Comparison of ENCODE assay signal across 25 cellular contexts in genomic region chrX:45992402-45993123, GRCh38.
"Had no signal": no experiment of that assay in that cellular context is flagged by ENCODE, and none has a peak within 500 bp of the region (broad histone marks: within the 10 kb centered on the region; RNA-seq: fewer than 3 reads in every experiment).

No MANE protein-coding gene starts in this region.

- H3K27me3 Mint-ChIP-seq: memory B cell had no signal

- H3K27ac ChIP-seq: coronary artery, esophagus muscularis mucosa, heart right ventricle, lower lobe of right lung, ovary, right lobe of liver, thoracic aorta, tibial nerve, upper lobe of left lung had no signal

- H3K36me3 Mint-ChIP-seq: memory B cell, natural killer cell had no signal

- H3K4me1 Mint-ChIP-seq: memory B cell; natural killer cell; stimulated activated naive B cell treated with anti-CD40 and anti-IgM and Interleukin-4, amounts not matched to agents 10 μg/mL and 1 μg/mL and 100 μg/mL, for 72 hours had no signal

- H3K27me3 ChIP-seq: ovary, right lobe of liver, tibial nerve, upper lobe of left lung had no signal

- ATAC-seq: heart right ventricle; left ventricle myocardium superior; lower lobe of right lung; natural killer cell; right lobe of liver; stimulated activated naive B cell treated with anti-CD40 and anti-IgM and Interleukin-4, amounts not matched to agents 10 μg/mL and 1 μg/mL and 100 μg/mL, for 72 hours had no signal

- H3K4me3 ChIP-seq: coronary artery, esophagus muscularis mucosa, heart right ventricle, lower lobe of right lung, ovary, right lobe of liver, thoracic aorta, tibial nerve, upper lobe of left lung had no signal

- H3K4me1 ChIP-seq: esophagus muscularis mucosa, heart right ventricle, lower lobe of right lung, right lobe of liver, tibial nerve, upper lobe of left lung had no signal

- DNase-seq: effector CD4-positive, alpha-beta T cell; foreskin melanocyte; glutamatergic neuron; heart right ventricle; hippocampal formation; islet precursor cell; left ventricle myocardium superior; lower lobe of right lung; natural killer cell; occipital lobe; ovary; posterior cingulate gyrus; right lobe of liver; small intestine; stimulated activated CD4-positive, alpha-beta T cell treated with anti-CD3 and anti-CD28 coated beads, Interleukin-15, amount 100 ng/mL, for 24 hours; stimulated activated CD4-positive, alpha-beta T cell treated with anti-CD3 and anti-CD28 coated beads, Interleukin-2, amount 100 ng/mL, for 48 hours; stimulated activated naive B cell treated with anti-CD40 and anti-IgM and Interleukin-4, amounts not matched to agents 10 μg/mL and 1 μg/mL and 100 μg/mL, for 72 hours; upper lobe of left lung had no signal

- H3K9me3 ChIP-seq: lower lobe of right lung, ovary, right lobe of liver, thoracic aorta, tibial nerve had no signal

- FAIRE-seq: small intestine, urothelium cell line had no signal

- H3K36me3 ChIP-seq: esophagus muscularis mucosa, heart right ventricle, lower lobe of right lung, ovary, right lobe of liver, thoracic aorta, tibial nerve, upper lobe of left lung had no signal

- H3K4me3 Mint-ChIP-seq: memory B cell; natural killer cell; stimulated activated naive B cell treated with anti-CD40 and anti-IgM and Interleukin-4, amounts not matched to agents 10 μg/mL and 1 μg/mL and 100 μg/mL, for 72 hours; stimulated activated naive CD8-positive, alpha-beta T cell treated with anti-CD3 and anti-CD28 coated beads, Interleukin-15, Interleukin-2, amounts not matched to agents 100 ng/mL and 50 ng/mL, for 24 hours had no signal

- H3K27ac Mint-ChIP-seq: memory B cell; natural killer cell; stimulated activated naive B cell treated with anti-CD40 and anti-IgM and Interleukin-4, amounts not matched to agents 10 μg/mL and 1 μg/mL and 100 μg/mL, for 72 hours; stimulated activated naive CD8-positive, alpha-beta T cell treated with anti-CD3 and anti-CD28 coated beads, Interleukin-15, Interleukin-2, amounts not matched to agents 100 ng/mL and 50 ng/mL, for 24 hours had no signal

- H3K9me3 Mint-ChIP-seq: natural killer cell had no signal
